ENCODE assay signal across 10 cellular contexts in the genomic region with DNA sequence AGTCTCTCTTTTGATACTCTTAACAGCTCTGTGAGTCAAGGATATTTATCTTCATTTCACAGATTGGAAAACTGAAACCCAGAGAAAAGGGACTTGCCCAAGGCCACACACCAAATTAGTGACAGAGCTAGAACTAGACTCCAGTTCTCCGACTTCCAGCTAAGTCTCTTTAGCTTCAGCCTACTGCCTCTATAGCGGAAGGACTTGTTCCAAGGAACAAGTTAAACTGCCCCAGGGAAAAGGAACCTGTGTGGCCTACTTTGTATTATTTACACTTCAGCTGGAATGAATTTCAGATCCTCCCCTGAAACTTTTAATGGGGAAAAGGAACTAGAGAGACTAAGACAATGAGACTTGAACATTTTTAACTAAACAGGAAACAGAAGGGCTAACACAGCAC. TPM values are rescaled to one million over a fixed set of nuclear protein-coding genes. Genes with fewer than 3 reads are reported as not detected.
A peak's percentile ranks its signal among the peaks of the same experiment; 100 is the strongest.
DNase-seq lines count a peak whose midpoint lies in the region; ATAC-seq, FAIRE-seq and TF ChIP-seq lines count a peak whose summit lies in the region.
"Had no signal": no experiment of that assay in that cellular context is flagged by ENCODE, and none has a peak within 500 bp of the region (broad histone marks: within the 10 kb centered on the region; RNA-seq: fewer than 3 reads in every experiment).

No MANE protein-coding gene starts in this region.

- CTCF ChIA-PET in PC-3 (lab: Charles Lee) (interaction anchor here (0.6 to 1.4 kb wide), 2 partner anchors 10 to 49 kb away, joined by 4 to 5 read pairs; no protein-coding TSS in a partner anchor), H1 (lab: Charles Lee; ENCODE audit: partially characterized antibody) (interaction anchor here (0.6 to 2.3 kb wide), 12 partner anchors 9 to 155 kb away, joined by 3 to 29 read pairs (median 4); no protein-coding TSS in a partner anchor)

- H3K23me2 ChIP-seq in H1 (ENCODE audit: low read depth, low read length), result peaks cover 4% of the 10 kb centered on the region; the same call in 1 of the 2 replicates

- H3K79me2 ChIP-seq in DND-41 (ENCODE audit: insufficient read depth, low read length) (peaks cover 34% of the 10 kb centered on the region), PC-3 (ENCODE audit: low read length) (peaks cover 34% of the 10 kb centered on the region), H1 (ENCODE audit: control insufficient read depth in 1 of 2, insufficient read depth in 2 of 2, low read length in 2 of 2) (peaks cover 13 to 31% of the 10 kb centered on the region in 2 experiments; a peak in 3 of 4 replicates), parathyroid adenoma (peaks cover 4% of the 10 kb centered on the region)

- H3K79me1 ChIP-seq in H1 (ENCODE audit: low read depth, low read length), result no peaks in the 10 kb centered on the region; the same call in 1 of the 2 replicates

- ATAC-seq in DND-41 (ENCODE audit: insufficient read depth, low read depth) (no peak), PC-3 (no peak), GM18861 (IDR thresholded peaks at IDR 0.05; ENCODE audit: unreplicated experiment) (no peak)

- H3K56ac ChIP-seq in H1 (replicated peaks; ENCODE audit: insufficient read length, low read depth, low read length), result no peak overlapping the region

- no peak for TF ChIP-seq EP300 in H1 (IDR thresholded peaks at IDR 0.05; ENCODE audit: borderline replicate concordance in 1 of 2, low read depth in 2 of 2, low read length in 2 of 2)

- H3K4me2 ChIP-seq in DND-41 (ENCODE audit: insufficient read depth, low read length) (peak overlapping the region; percentile 75), PC-3 (ENCODE audit: low read length) (peak overlapping the region; percentile 85), H1 (ENCODE audit: insufficient read depth in 1 of 2, low read depth in 2 of 2, low read length in 2 of 2) (peak overlapping the region in 1 of 2 experiments; percentile 68; a peak in 1 of 4 replicates), parathyroid adenoma (ENCODE audit: low read length) (no peak overlapping the region)

- no peak overlapping the region for H3K18ac ChIP-seq in H1 (ENCODE audit: extremely low read depth, low read length)

- H4K8ac ChIP-seq in H1 (ENCODE audit: extremely low read depth, insufficient read depth, low read length), result no peak overlapping the region

- no peak overlapping the region for H3K9ac ChIP-seq in DND-41 (ENCODE audit: low read depth, low read length)
- no peak overlapping the region for H3K9ac ChIP-seq in PC-3 (ENCODE audit: low read length)
- no peak overlapping the region; a peak in 1 of 7 replicates for H3K9ac ChIP-seq in H1 (replicated peaks in 1 of 4; ENCODE audit: extremely low read depth in 1 of 4, low read depth in 3 of 4, low read length in 3 of 4)
- no peak overlapping the region for H3K9ac ChIP-seq in parathyroid adenoma

- no peaks in the 10 kb centered on the region for H3K9me3 ChIP-seq in DND-41 (ENCODE audit: insufficient read depth, low read length, severe bottlenecking)
- H3K9me3 ChIP-seq in PC-3 (ENCODE audit: low read length), result no peaks in the 10 kb centered on the region
- no peaks in the 10 kb centered on the region for H3K9me3 ChIP-seq in H1 (ENCODE audit: insufficient read depth in 2 of 2, low read depth in 1 of 2, low read length in 1 of 2)
- no peaks in the 10 kb centered on the region for H3K9me3 ChIP-seq in parathyroid adenoma (ENCODE audit: control insufficient read depth, low read length)

- H4K20me1 ChIP-seq in DND-41 (ENCODE audit: insufficient read depth, low read length), result peaks cover 18% of the 10 kb centered on the region
- H4K20me1 ChIP-seq in PC-3 (ENCODE audit: low read length), result peaks cover 12% of the 10 kb centered on the region; the same call in 1 of the 2 replicates
- H4K20me1 ChIP-seq in H1 (replicated peaks in 1 of 2; ENCODE audit: control insufficient read depth in 1 of 2, insufficient read depth in 2 of 2, low read length in 2 of 2), result peaks cover 2 to 4% of the 10 kb centered on the region in 2 experiments

- TF ChIP-seq POLR2A in H1 (IDR thresholded peaks at IDR 0.05; ENCODE audit: control extremely low read depth in 1 of 2, low read depth in 2 of 2, low read length in 2 of 2), result no peak

- no peak for TF ChIP-seq RAD21 in H1 (IDR thresholded peaks at IDR 0.05 in 1 of 2, conservative IDR thresholded peaks at IDR 0.05 in 1 of 2; ENCODE audit: low read depth in 2 of 2, low read length in 2 of 2)

- no TSS peak for BruUV-seq in PC-3 (replicated peaks; lab: Mats Ljungman, UMichigan)

- H3K27ac ChIP-seq in DND-41 (ENCODE audit: low read length) (peak overlapping the region; percentile 79; the same call in 1 of the 2 replicates), PC-3 (ENCODE audit: low read length) (peak overlapping the region; percentile 69), H1 (ENCODE audit: low read depth, low read length) (no peak overlapping the region), parathyroid adenoma (peak overlapping the region; percentile 82)

- FAIRE-seq in H1 (lab: Jason Lieb, UNC) (no peak), frontal cortex (lab: Jason Lieb, UNC) (no peak)

- no peak overlapping the region; the same call in 1 of the 2 replicates for H2BK12ac ChIP-seq in H1 (ENCODE audit: low read depth, low read length)

- no peak overlapping the region for H4K91ac ChIP-seq in H1 (replicated peaks; ENCODE audit: insufficient read length, low read length)

- H3K27me3 ChIP-seq in DND-41 (ENCODE audit: insufficient read depth, low read length, poor library complexity) (no peaks in the 10 kb centered on the region), PC-3 (ENCODE audit: low read length) (no peaks in the 10 kb centered on the region), H1 (replicated peaks in 1 of 4; ENCODE audit: control insufficient read depth in 3 of 4, extremely low read depth in 1 of 4, insufficient read depth in 3 of 4, low read length in 3 of 4) (no peaks in the 10 kb centered on the region), parathyroid adenoma (ENCODE audit: control insufficient read depth, insufficient read depth, low read length) (no peaks in the 10 kb centered on the region)

- no peak overlapping the region for H3K4me3 ChIP-seq in DND-41 (ENCODE audit: low read depth in 1 of 2, low read length in 2 of 2)
- peak overlapping the region; percentile 86; the same call in 1 of the 2 replicates for H3K4me3 ChIP-seq in PC-3 (ENCODE audit: low read length)
- no peak overlapping the region for H3K4me3 ChIP-seq in H1 (ENCODE audit: extremely low read depth in 1 of 4, insufficient read depth in 2 of 4, low read depth in 3 of 4, low read length in 4 of 4)
- H3K4me3 ChIP-seq in parathyroid adenoma (ENCODE audit: low read depth, low read length), result no peak overlapping the region

- no peak overlapping the region for H2AK5ac ChIP-seq in H1 (ENCODE audit: low read depth, low read length)

- H3K9me2 ChIP-seq in PC-3 (replicated peaks; ENCODE audit: low read length), result no peaks in the 10 kb centered on the region

- DNase-seq in DND-41, result no peak
- DNase-seq in PC-3, result peak; percentile 73
- DNase-seq in H1 (ENCODE audit: low read depth in 1 of 2, low spot score in 2 of 2), result no peak
- no peak for DNase-seq in frontal cortex (ENCODE audit: low spot score in 2 of 2)
- no peak for DNase-seq in stimulated activated CD8-positive, alpha-beta memory T cell treated with anti-CD3 and anti-CD28 coated beads, Interleukin-4, amount 100 ng/mL, for 48 hours
- no peak for DNase-seq in C1 segment of cervical spinal cord (lab: John Stamatoyannopoulos, UW)
- DNase-seq: activated CD4-positive, CD25-positive, alpha-beta regulatory T cell; NCI-H446 had no signal

- no peak overlapping the region for H3K23ac ChIP-seq in H1 (ENCODE audit: insufficient read length)

- TF ChIP-seq CTCF in DND-41 (IDR thresholded peaks at IDR 0.05; ENCODE audit: borderline replicate concordance, extremely low read depth, low read length, poor library complexity, severe bottlenecking) (no peak), PC-3 (conservative IDR thresholded peaks at IDR 0.05; ENCODE audit: low read depth, low read length) (no peak), H1 (IDR thresholded peaks at IDR 0.05; ENCODE audit: control extremely low read depth in 1 of 3, insufficient read depth in 1 of 3, low read depth in 1 of 3, low read length in 3 of 3) (no peak), parathyroid adenoma (IDR thresholded peaks at IDR 0.05) (no peak)

- no peak overlapping the region for H2BK120ac ChIP-seq in H1 (replicated peaks; ENCODE audit: low read depth, low read length)

- H3K4ac ChIP-seq in H1 (replicated peaks; ENCODE audit: insufficient read length, low read depth, low read length), result no peak overlapping the region

- H3K4me1 ChIP-seq in DND-41 (ENCODE audit: insufficient read depth, low read length) (peaks cover 36% of the 10 kb centered on the region), PC-3 (ENCODE audit: insufficient read depth, low read length) (peaks cover 31% of the 10 kb centered on the region), H1 (replicated peaks in 1 of 4; ENCODE audit: control insufficient read depth in 3 of 4, insufficient read depth in 4 of 4, low read length in 3 of 4) (peaks cover 0 to 2% (median 0%) of the 10 kb centered on the region in 4 experiments; a peak in 3 of 7 replicates), parathyroid adenoma (peaks cover 4% of the 10 kb centered on the region)

- intact Hi-C loops in PC-3 (cut with micrococcal nuclease), result loop anchor here (2.0 kb wide), 1 partner anchor 57 kb away; no protein-coding TSS in a partner anchor

- 0 out of 2 replicates have a peak overlapping the region, but pooled peaks have one; percentile 16 for H2BK15ac ChIP-seq in H1 (ENCODE audit: low read length)

- 0 out of 2 replicates have a peak overlapping the region, but pooled peaks have one; percentile 18 for H2BK20ac ChIP-seq in H1 (ENCODE audit: low read length)

- H3K14ac ChIP-seq in H1 (ENCODE audit: insufficient read length), result no peak overlapping the region

- no peak overlapping the region for H4K5ac ChIP-seq in H1 (ENCODE audit: insufficient read length, low read depth, low read length)

- WGBS in H1 (ENCODE audit: extremely low coverage in 1 of 2, insufficient coverage in 1 of 2, insufficient read length in 1 of 2, insufficient replicate concordance in 2 of 2, low coverage in 1 of 2, low lambda C conversion rate in 2 of 2, missing lambda C conversion rate in 1 of 2), 2 experiments, result 98% methylated on average over 2 of the region's 2 CpGs; no CpG with 5 or more reads in 1 of the 2 experiments

- POLR2A ChIA-PET in PC-3 (lab: Charles Lee; ENCODE audit: unreplicated experiment) (interaction anchor here (0.5 kb wide), 1 partner anchor 38 kb away, joined by 3 read pairs; no protein-coding TSS in a partner anchor), H1 (lab: Charles Lee; ENCODE audit: partially characterized antibody) (interaction anchor here (1.1 to 8.4 kb wide), 6 partner anchors 11 to 57 kb away, joined by 4 to 144 read pairs (median 8); a partner anchor contains a TSS)

- H2AFZ ChIP-seq in DND-41 (ENCODE audit: low read depth, low read length) (0 out of 2 replicates have a peak overlapping the region, but pooled peaks have one; percentile 73), PC-3 (ENCODE audit: low read length) (peak overlapping the region; percentile 93), H1 (ENCODE audit: low read length) (no peak overlapping the region), parathyroid adenoma (no peak overlapping the region)

- H3F3A ChIP-seq in PC-3 (ENCODE audit: low read length, unreplicated experiment), result no peaks in the 10 kb centered on the region

- no peak overlapping the region; the same call in 1 of the 2 replicates for H2BK5ac ChIP-seq in H1 (ENCODE audit: low read depth, low read length)

- H3K36me3 ChIP-seq in DND-41 (ENCODE audit: insufficient read depth, low read length) (peaks cover 14% of the 10 kb centered on the region), PC-3 (ENCODE audit: low read depth, low read length) (no peaks in the 10 kb centered on the region), H1 (ENCODE audit: control insufficient read depth in 2 of 4, insufficient read depth in 4 of 4, low read length in 3 of 4) (no peaks in the 10 kb centered on the region), parathyroid adenoma (ENCODE audit: control insufficient read depth, insufficient read depth, low read length) (no peaks in the 10 kb centered on the region)

RNA-seq across cellular contexts. Expression of a gene that starts 1.2 kb away (rescaled TPM):
- total RNA-seq in PC-3 (2014; rRNA removed) (5.8 and 6.6 TPM in 2 replicates), frontal cortex (6.5 TPM)
- total RNA-seq in H1 (2021; fragmentation: NEBNext Ultra II Directional; extraction: Animal tissue kit (Norgen Biotek cat#: 25700)), result 6.8 and 7.9 TPM in 2 replicates
- 6.0 and 7.7 TPM in 2 replicates for polyA plus RNA-seq in H1 (2011; rRNA removed)
- polyA plus RNA-seq in H1 (2011; cell fraction: cytosol; rRNA removed), result 10.9 TPM
- polyA plus RNA-seq in H1 (2011; cell fraction: nucleus; rRNA removed), result 5.4 TPM
- polyA plus RNA-seq in H1 (2012, experiment 1 of 2), result 6.4 to 10.3 TPM (median 7.4 TPM) in 4 replicates
- polyA plus RNA-seq in H1 (2012, experiment 2 of 2), result 3.5 TPM
- 4.0 TPM for polyA plus RNA-seq in H1 (2013, experiment 1 of 2)
- polyA plus RNA-seq in H1 (2013, experiment 2 of 2), result 4.6 TPM
- polyA minus RNA-seq in H1 (2011; rRNA and poly(A)+ RNA removed), result 6.8 and 15.9 TPM in 2 replicates
- 6.4 TPM for polyA minus RNA-seq in H1 (2011; cell fraction: cytosol; rRNA and poly(A)+ RNA removed)
- polyA minus RNA-seq in H1 (2011; cell fraction: nucleus; rRNA and poly(A)+ RNA removed), result 6.6 TPM

RNA-seq across cellular contexts. Expression of a gene that starts 1.5 kb away (rescaled TPM):
- total RNA-seq in PC-3 (2014; rRNA removed) (145 and 202 TPM in 2 replicates), frontal cortex (110 TPM)
- total RNA-seq in H1 (2021; fragmentation: NEBNext Ultra II Directional; extraction: Animal tissue kit (Norgen Biotek cat#: 25700)), result 107 and 108 TPM in 2 replicates
- polyA plus RNA-seq in H1 (2011; rRNA removed), result 101 and 137 TPM in 2 replicates
- 96.5 TPM for polyA plus RNA-seq in H1 (2011; cell fraction: cytosol; rRNA removed)
- polyA plus RNA-seq in H1 (2011; cell fraction: nucleus; rRNA removed), result 241 TPM
- polyA plus RNA-seq in H1 (2012, experiment 1 of 2), result 79.6 to 115 TPM (median 109 TPM) in 4 replicates
- polyA plus RNA-seq in H1 (2012, experiment 2 of 2), result 40.6 TPM
- polyA plus RNA-seq in H1 (2013, experiment 1 of 2), result 44.4 TPM
- polyA plus RNA-seq in H1 (2013, experiment 2 of 2), result 40.8 TPM
- 194 and 208 TPM in 2 replicates for polyA minus RNA-seq in H1 (2011; rRNA and poly(A)+ RNA removed)
- polyA minus RNA-seq in H1 (2011; cell fraction: cytosol; rRNA and poly(A)+ RNA removed), result 97.6 TPM
- polyA minus RNA-seq in H1 (2011; cell fraction: nucleus; rRNA and poly(A)+ RNA removed), result 148 TPM

RNA-seq across cellular contexts. Expression of a gene that starts 21.2 kb away (rescaled TPM):
- 160 and 169 TPM in 2 replicates for total RNA-seq in PC-3 (2014; rRNA removed)
- total RNA-seq in H1 (2021; fragmentation: NEBNext Ultra II Directional; extraction: Animal tissue kit (Norgen Biotek cat#: 25700)), result 81.0 and 82.1 TPM in 2 replicates
- 160 and 164 TPM in 2 replicates for polyA plus RNA-seq in H1 (2011; rRNA removed)
- polyA plus RNA-seq in H1 (2011; cell fraction: cytosol; rRNA removed), result 129 TPM
- 141 TPM for polyA plus RNA-seq in H1 (2011; cell fraction: nucleus; rRNA removed)
- 114 to 155 TPM (median 145 TPM) in 4 replicates for polyA plus RNA-seq in H1 (2012, experiment 1 of 2)
- 182 TPM for polyA plus RNA-seq in H1 (2012, experiment 2 of 2)
- polyA plus RNA-seq in H1 (2013, experiment 1 of 2), result 76.1 TPM
- polyA plus RNA-seq in H1 (2013, experiment 2 of 2), result 78.7 TPM
- 146 and 151 TPM in 2 replicates for polyA minus RNA-seq in H1 (2011; rRNA and poly(A)+ RNA removed)
- polyA minus RNA-seq in H1 (2011; cell fraction: cytosol; rRNA and poly(A)+ RNA removed), result 98.1 TPM
- 80.7 TPM for polyA minus RNA-seq in H1 (2011; cell fraction: nucleus; rRNA and poly(A)+ RNA removed)
- 44.4 TPM for total RNA-seq in frontal cortex

RNA-seq across cellular contexts. Expression of a gene that starts 23.9 kb away (rescaled TPM):
- total RNA-seq in PC-3 (2014; rRNA removed) (not detected in 2 replicates), frontal cortex (not detected)
- not detected in 2 replicates for total RNA-seq in H1 (2021; fragmentation: NEBNext Ultra II Directional; extraction: Animal tissue kit (Norgen Biotek cat#: 25700))
- polyA plus RNA-seq in H1 (2011; rRNA removed), result 0.11 TPM in 1 of 2 replicates, not detected in the other
- not detected for polyA plus RNA-seq in H1 (2011; cell fraction: cytosol; rRNA removed)
- polyA plus RNA-seq in H1 (2011; cell fraction: nucleus; rRNA removed), result not detected
- polyA plus RNA-seq in H1 (2012, experiment 1 of 2), result not detected in 4 replicates
- polyA plus RNA-seq in H1 (2012, experiment 2 of 2), result not detected
- polyA plus RNA-seq in H1 (2013, experiment 1 of 2), result not detected
- not detected for polyA plus RNA-seq in H1 (2013, experiment 2 of 2)
- not detected in 2 replicates for polyA minus RNA-seq in H1 (2011; rRNA and poly(A)+ RNA removed)
- polyA minus RNA-seq in H1 (2011; cell fraction: cytosol; rRNA and poly(A)+ RNA removed), result not detected
- polyA minus RNA-seq in H1 (2011; cell fraction: nucleus; rRNA and poly(A)+ RNA removed), result not detected

RNA-seq across cellular contexts. Expression of a gene that starts 30.6 kb away (rescaled TPM):
- total RNA-seq in PC-3 (2014; rRNA removed) (65.4 and 68.8 TPM in 2 replicates), frontal cortex (17.5 TPM)
- 70.0 and 74.9 TPM in 2 replicates for total RNA-seq in H1 (2021; fragmentation: NEBNext Ultra II Directional; extraction: Animal tissue kit (Norgen Biotek cat#: 25700))
- 66.2 and 70.4 TPM in 2 replicates for polyA plus RNA-seq in H1 (2011; rRNA removed)
- 130 TPM for polyA plus RNA-seq in H1 (2011; cell fraction: cytosol; rRNA removed)
- polyA plus RNA-seq in H1 (2011; cell fraction: nucleus; rRNA removed), result 40.5 TPM
- polyA plus RNA-seq in H1 (2012, experiment 1 of 2), result 94.7 to 119 TPM (median 103 TPM) in 4 replicates
- 90.3 TPM for polyA plus RNA-seq in H1 (2012, experiment 2 of 2)
- polyA plus RNA-seq in H1 (2013, experiment 1 of 2), result 61.3 TPM
- polyA plus RNA-seq in H1 (2013, experiment 2 of 2), result 64.7 TPM
- polyA minus RNA-seq in H1 (2011; rRNA and poly(A)+ RNA removed), result 22.8 and 31.9 TPM in 2 replicates
- 20.6 TPM for polyA minus RNA-seq in H1 (2011; cell fraction: cytosol; rRNA and poly(A)+ RNA removed)
- polyA minus RNA-seq in H1 (2011; cell fraction: nucleus; rRNA and poly(A)+ RNA removed), result 28.0 TPM

Comparison
In these comparisons a context has a peak if more than half of its experiments do, and no peak if none do; other contexts are left out.
1. H2AFZ ChIP-seq: peak in DND-41 (single experiment) and PC-3 (single experiment); none in H1 (single experiment) and parathyroid adenoma (single experiment).